In the genomic region with DNA sequence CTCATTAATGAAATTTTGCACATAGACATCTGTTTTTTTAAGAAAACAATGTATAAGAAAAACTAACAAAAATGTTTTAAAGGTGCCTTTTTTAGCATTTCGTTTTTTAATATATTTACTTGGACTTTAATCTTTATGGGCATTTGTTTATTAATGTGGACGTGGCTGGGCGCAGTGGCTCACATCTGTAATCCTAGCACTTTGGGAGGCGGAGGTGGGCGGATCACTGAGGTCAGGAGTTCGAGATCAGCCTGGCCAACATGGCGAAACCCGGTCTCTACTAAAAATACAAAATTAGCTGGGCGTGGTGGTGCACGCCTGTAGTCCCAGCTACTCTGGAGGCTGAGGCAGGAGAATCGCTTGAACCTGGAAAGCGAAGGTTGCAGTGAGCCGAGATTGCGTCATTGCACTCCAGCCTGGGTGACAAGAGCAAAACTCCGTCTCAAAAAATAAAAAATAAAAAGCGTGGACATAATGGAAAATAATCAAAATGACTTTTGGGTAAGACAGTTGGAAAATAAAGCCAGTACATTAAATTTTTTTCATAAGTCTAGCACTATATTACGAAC, we compare ENCODE assay signal across 8 cellular contexts. TPM values are rescaled to one million over a fixed set of nuclear protein-coding genes. Genes with fewer than 3 reads are reported as not detected.
A peak's percentile ranks its signal among the peaks of the same experiment; 100 is the strongest.
DNase-seq lines count a peak whose midpoint lies in the region; ATAC-seq, FAIRE-seq and TF ChIP-seq lines count a peak whose summit lies in the region.
"Not testable (repeated sequence)": the region's sequence is repeated elsewhere in the genome, so short reads cannot be mapped to it uniquely, and the experiment has no call there.

No MANE protein-coding gene starts in this region.

- intact Hi-C loops in IMR-90 (cut with micrococcal nuclease); stomach (cut with DNase I; ENCODE audit: low total_unique reads): not testable (repeated sequence)

- peaks cover 26% of the 10 kb centered on the region for H3K4me1 ChIP-seq in CD4-positive, CD25-positive, alpha-beta regulatory T cell (ENCODE audit: control insufficient read depth, insufficient read depth, low read length, poor library complexity, severe bottlenecking)
- not testable (repeated sequence) for H3K4me1 ChIP-seq in IMR-90 (ENCODE audit: control insufficient read depth, insufficient read depth, low read length); H1 (replicated peaks in 1 of 4; ENCODE audit: control insufficient read depth in 3 of 4, insufficient read depth in 4 of 4, low read length in 3 of 4); iPS-20b (ENCODE audit: insufficient read depth, low read length)
- H3K4me1 ChIP-seq in stomach, result peaks cover 12 to 63% (median 43%) of the 10 kb centered on the region in 4 donors

- H3K18ac ChIP-seq in IMR-90 (ENCODE audit: low read depth, low read length); H1 (ENCODE audit: extremely low read depth, low read length): not testable (repeated sequence)

- not testable (repeated sequence) for FAIRE-seq in H1 (lab: Jason Lieb, UNC)

- H2AK9ac ChIP-seq in IMR-90 (replicated peaks; ENCODE audit: low read depth, low read length, poor library complexity), result not testable (repeated sequence)

- not testable (repeated sequence) for H3K27me3 Mint-ChIP-seq in CD4-positive, CD25-positive, alpha-beta regulatory T cell; T-helper 1 cell treated with Interleukin-12 subunit alpha and Interleukin-12 subunit beta and Interleukin-4 antibody, amounts not matched to agents 30 μg/mL and 1 μg/mL, for 36 hours (ENCODE audit: low read depth); activated naive CD8-positive, alpha-beta T cell treated with anti-CD3 and anti-CD28 coated beads for 36 hours; nephron progenitor cell (ENCODE audit: low read depth, poor library complexity)

- not testable (repeated sequence) for H3K27me3 ChIP-seq in CD4-positive, CD25-positive, alpha-beta regulatory T cell (ENCODE audit: control insufficient read depth, insufficient read depth, low read length); IMR-90 (ENCODE audit: control insufficient read depth, insufficient read depth, low read length); H1 (replicated peaks in 1 of 4; ENCODE audit: control insufficient read depth in 3 of 4, extremely low read depth in 1 of 4, insufficient read depth in 3 of 4, low read length in 3 of 4); iPS-20b (ENCODE audit: insufficient read depth, low read length); stomach

- H3K27ac Mint-ChIP-seq in CD4-positive, CD25-positive, alpha-beta regulatory T cell, result peak overlapping the region in 1 of 3 donors; percentile 98
- H3K27ac Mint-ChIP-seq in T-helper 1 cell treated with Interleukin-12 subunit alpha and Interleukin-12 subunit beta and Interleukin-4 antibody, amounts not matched to agents 30 μg/mL and 1 μg/mL, for 36 hours; activated naive CD8-positive, alpha-beta T cell treated with anti-CD3 and anti-CD28 coated beads for 36 hours; nephron progenitor cell: not testable (repeated sequence)

- not testable (repeated sequence) for H3K4ac ChIP-seq in IMR-90 (ENCODE audit: low read depth, low read length); H1 (replicated peaks; ENCODE audit: insufficient read length, low read depth, low read length)

- H3K9me3 Mint-ChIP-seq in CD4-positive, CD25-positive, alpha-beta regulatory T cell; T-helper 1 cell treated with Interleukin-12 subunit alpha and Interleukin-12 subunit beta and Interleukin-4 antibody, amounts not matched to agents 30 μg/mL and 1 μg/mL, for 36 hours; activated naive CD8-positive, alpha-beta T cell treated with anti-CD3 and anti-CD28 coated beads for 36 hours; nephron progenitor cell: not testable (repeated sequence)

- not testable (repeated sequence) for H2BK20ac ChIP-seq in IMR-90 (ENCODE audit: low read depth, low read length); H1 (ENCODE audit: low read length)

- H2BK5ac ChIP-seq in IMR-90 (ENCODE audit: low read depth, low read length, poor library complexity, severe bottlenecking); H1 (ENCODE audit: low read depth, low read length): not testable (repeated sequence)

- TF ChIP-seq CTCF in IMR-90 (conservative IDR thresholded peaks at IDR 0.05; ENCODE audit: low read depth, low read length); H1 (IDR thresholded peaks at IDR 0.05; ENCODE audit: control extremely low read depth in 1 of 3, insufficient read depth in 1 of 3, low read depth in 1 of 3, low read length in 3 of 3); nephron progenitor cell (IDR thresholded peaks at IDR 0.05); stomach (IDR thresholded peaks at IDR 0.05): not testable (repeated sequence)

- not testable (repeated sequence) for H4K91ac ChIP-seq in IMR-90 (ENCODE audit: insufficient read depth, low read depth, low read length); H1 (replicated peaks; ENCODE audit: insufficient read length, low read length)

- not testable (repeated sequence) for H4K5ac ChIP-seq in IMR-90 (ENCODE audit: low read depth, low read length); H1 (ENCODE audit: insufficient read length, low read depth, low read length)

- peak overlapping the region; percentile 86 to 99 (median 93) for H3K4me3 Mint-ChIP-seq in CD4-positive, CD25-positive, alpha-beta regulatory T cell
- peak overlapping the region; percentile 99 for H3K4me3 Mint-ChIP-seq in T-helper 1 cell treated with Interleukin-12 subunit alpha and Interleukin-12 subunit beta and Interleukin-4 antibody, amounts not matched to agents 30 μg/mL and 1 μg/mL, for 36 hours
- H3K4me3 Mint-ChIP-seq in activated naive CD8-positive, alpha-beta T cell treated with anti-CD3 and anti-CD28 coated beads for 36 hours, result peak overlapping the region; percentile 84
- H3K4me3 Mint-ChIP-seq in nephron progenitor cell, result peak overlapping the region; percentile 94

- not testable (repeated sequence) for ATAC-seq in CD4-positive, CD25-positive, alpha-beta regulatory T cell (ENCODE audit: low read depth in 2 of 2); IMR-90 (ENCODE audit: low read depth)

- H3K9ac ChIP-seq in IMR-90 (ENCODE audit: low read depth, low read length); H1 (replicated peaks in 1 of 4; ENCODE audit: extremely low read depth in 1 of 4, low read depth in 3 of 4, low read length in 3 of 4); iPS-20b (ENCODE audit: low read depth, low read length): not testable (repeated sequence)

- WGBS in IMR-90 (ENCODE audit: extremely low coverage in 2 of 2, insufficient read length in 1 of 2), 2 experiments, result 88% methylated on average over 6 of the region's 17 CpGs; no CpG with 5 or more reads in 1 of the 2 experiments
- 86% methylated on average over 17 of the region's 17 CpGs; no CpG with 5 or more reads in 1 of the 2 experiments for WGBS in H1 (ENCODE audit: extremely low coverage in 1 of 2, insufficient coverage in 1 of 2, insufficient read length in 1 of 2, insufficient replicate concordance in 2 of 2, low coverage in 1 of 2, low lambda C conversion rate in 2 of 2, missing lambda C conversion rate in 1 of 2), 2 experiments
- WGBS in stomach, 5 donors, result 81 to 86% (median 83%) methylated on average over 17 of the region's 17 CpGs

- not testable (repeated sequence) for H2BK120ac ChIP-seq in IMR-90 (ENCODE audit: low read depth, low read length); H1 (replicated peaks; ENCODE audit: low read depth, low read length)

- not testable (repeated sequence) for TF ChIP-seq EP300 in H1 (IDR thresholded peaks at IDR 0.05; ENCODE audit: borderline replicate concordance in 1 of 2, low read depth in 2 of 2, low read length in 2 of 2); stomach (IDR thresholded peaks at IDR 0.05)

- TF ChIP-seq POLR2A in IMR-90 (IDR thresholded peaks at IDR 0.05; ENCODE audit: low read depth, low read length); H1 (IDR thresholded peaks at IDR 0.05; ENCODE audit: control extremely low read depth in 1 of 2, low read depth in 2 of 2, low read length in 2 of 2); stomach (IDR thresholded peaks at IDR 0.05): not testable (repeated sequence)

- H3K9me1 ChIP-seq in IMR-90 (ENCODE audit: insufficient read depth, low read length), result not testable (repeated sequence)

- not testable (repeated sequence) for H2BK12ac ChIP-seq in H1 (ENCODE audit: low read depth, low read length)

- not testable (repeated sequence) for H4K8ac ChIP-seq in IMR-90 (ENCODE audit: low read depth in 2 of 2, low read length in 2 of 2); H1 (ENCODE audit: extremely low read depth, insufficient read depth, low read length)

- peak overlapping the region; percentile 93 for H3K4me3 ChIP-seq in CD4-positive, CD25-positive, alpha-beta regulatory T cell (ENCODE audit: low read depth, low read length)
- not testable (repeated sequence) for H3K4me3 ChIP-seq in IMR-90 (ENCODE audit: insufficient read depth, low read depth, low read length)
- H3K4me3 ChIP-seq in H1 (ENCODE audit: extremely low read depth in 1 of 4, insufficient read depth in 2 of 4, low read depth in 3 of 4, low read length in 4 of 4), result peak overlapping the region in 2 of 4 experiments; percentile 87 to 95; a peak in 3 of 8 replicates
- H3K4me3 ChIP-seq in iPS-20b (ENCODE audit: low read length), result peak overlapping the region; percentile 97; the same call in 1 of the 2 replicates
- peak overlapping the region in 3 of 4 donors; percentile 72 to 85 (median 74) for H3K4me3 ChIP-seq in stomach

- H3K14ac ChIP-seq in IMR-90 (replicated peaks; ENCODE audit: low read depth, low read length); H1 (ENCODE audit: insufficient read length): not testable (repeated sequence)

- peak overlapping the region; percentile 92 for H3K27ac ChIP-seq in CD4-positive, CD25-positive, alpha-beta regulatory T cell (ENCODE audit: insufficient read depth, low read length, poor library complexity, severe bottlenecking)
- H3K27ac ChIP-seq in IMR-90 (ENCODE audit: insufficient read depth, low read length); H1 (ENCODE audit: low read depth, low read length); iPS-20b (ENCODE audit: low read length); stomach: not testable (repeated sequence)

- not testable (repeated sequence) for H3K36me3 Mint-ChIP-seq in CD4-positive, CD25-positive, alpha-beta regulatory T cell; T-helper 1 cell treated with Interleukin-12 subunit alpha and Interleukin-12 subunit beta and Interleukin-4 antibody, amounts not matched to agents 30 μg/mL and 1 μg/mL, for 36 hours (ENCODE audit: low read depth); nephron progenitor cell (ENCODE audit: low read depth)
- peaks cover 13% of the 10 kb centered on the region for H3K36me3 Mint-ChIP-seq in activated naive CD8-positive, alpha-beta T cell treated with anti-CD3 and anti-CD28 coated beads for 36 hours

- H3K4me1 Mint-ChIP-seq in CD4-positive, CD25-positive, alpha-beta regulatory T cell, result peaks cover 15 to 53% (median 37%) of the 10 kb centered on the region in 4 donors
- H3K4me1 Mint-ChIP-seq in T-helper 1 cell treated with Interleukin-12 subunit alpha and Interleukin-12 subunit beta and Interleukin-4 antibody, amounts not matched to agents 30 μg/mL and 1 μg/mL, for 36 hours (ENCODE audit: low read depth), result peaks cover 25% of the 10 kb centered on the region
- H3K4me1 Mint-ChIP-seq in activated naive CD8-positive, alpha-beta T cell treated with anti-CD3 and anti-CD28 coated beads for 36 hours, result peaks cover 30% of the 10 kb centered on the region
- peaks cover 15% of the 10 kb centered on the region for H3K4me1 Mint-ChIP-seq in nephron progenitor cell

- H3K36me3 ChIP-seq in CD4-positive, CD25-positive, alpha-beta regulatory T cell (ENCODE audit: control insufficient read depth, insufficient read depth, low read length); IMR-90 (ENCODE audit: control insufficient read depth, insufficient read depth, low read length); H1 (ENCODE audit: control insufficient read depth in 2 of 4, insufficient read depth in 4 of 4, low read length in 3 of 4); iPS-20b (ENCODE audit: insufficient read depth, low read depth, low read length): not testable (repeated sequence)
- peaks cover 0 to 14% (median 6%) of the 10 kb centered on the region in 4 donors for H3K36me3 ChIP-seq in stomach

- CTCF ChIA-PET in IMR-90 (lab: Yijun Ruan, JAX); H1 (lab: Charles Lee; ENCODE audit: partially characterized antibody): not testable (repeated sequence)

- not testable (repeated sequence) for H2AFZ ChIP-seq in IMR-90 (replicated peaks; ENCODE audit: low read length, poor library complexity); H1 (ENCODE audit: low read length)

- not testable (repeated sequence) for H2BK15ac ChIP-seq in IMR-90 (ENCODE audit: low read depth, low read length); H1 (ENCODE audit: low read length)

- in situ Hi-C loops in IMR-90 (cut with MboI; ENCODE audit: low sequenced_read_pairs), result not testable (repeated sequence)

- H3K4me2 ChIP-seq in IMR-90 (ENCODE audit: low read depth, low read length), result peak overlapping the region; percentile 98
- peak overlapping the region; percentile 72 to 85; a peak in 3 of 4 replicates for H3K4me2 ChIP-seq in H1 (ENCODE audit: insufficient read depth in 1 of 2, low read depth in 2 of 2, low read length in 2 of 2)

- TF ChIP-seq RAD21 in IMR-90 (IDR thresholded peaks at IDR 0.05; ENCODE audit: low read length); H1 (IDR thresholded peaks at IDR 0.05 in 1 of 2, conservative IDR thresholded peaks at IDR 0.05 in 1 of 2; ENCODE audit: low read depth in 2 of 2, low read length in 2 of 2): not testable (repeated sequence)

- H3K56ac ChIP-seq in IMR-90 (ENCODE audit: extremely low read depth, insufficient read depth, low read length); H1 (replicated peaks; ENCODE audit: insufficient read length, low read depth, low read length): not testable (repeated sequence)

- H3K9me3 ChIP-seq in CD4-positive, CD25-positive, alpha-beta regulatory T cell (ENCODE audit: control insufficient read depth in 2 of 2, low read length in 2 of 2); IMR-90 (ENCODE audit: control insufficient read depth, insufficient read depth, low read length); H1 (ENCODE audit: insufficient read depth in 2 of 2, low read depth in 1 of 2, low read length in 1 of 2); iPS-20b (ENCODE audit: insufficient read depth, low read depth, low read length); stomach: not testable (repeated sequence)

- H3K23ac ChIP-seq in IMR-90 (ENCODE audit: low read depth, low read length); H1 (ENCODE audit: insufficient read length): not testable (repeated sequence)

- POLR2A ChIA-PET in IMR-90 (lab: Charles Lee; ENCODE audit: unreplicated experiment); H1 (lab: Charles Lee; ENCODE audit: partially characterized antibody): not testable (repeated sequence)

- H3K79me1 ChIP-seq in IMR-90 (ENCODE audit: low read depth in 1 of 2, low read length in 2 of 2), result peaks cover 5 to 32% of the 10 kb centered on the region in 2 experiments; a peak in 3 of 4 replicates
- not testable (repeated sequence) for H3K79me1 ChIP-seq in H1 (ENCODE audit: low read depth, low read length)

- not testable (repeated sequence) for H3K23me2 ChIP-seq in H1 (ENCODE audit: low read depth, low read length)

- H2AK5ac ChIP-seq in IMR-90 (ENCODE audit: low read depth, low read length); H1 (ENCODE audit: low read depth, low read length): not testable (repeated sequence)

- H3K79me2 ChIP-seq in H1 (ENCODE audit: control insufficient read depth in 1 of 2, insufficient read depth in 2 of 2, low read length in 2 of 2), result peaks cover 16 to 63% of the 10 kb centered on the region in 2 experiments

- H4K20me1 ChIP-seq in IMR-90 (ENCODE audit: insufficient read depth, low read length), result peaks cover 16% of the 10 kb centered on the region
- H4K20me1 ChIP-seq in H1 (replicated peaks in 1 of 2; ENCODE audit: control insufficient read depth in 1 of 2, insufficient read depth in 2 of 2, low read length in 2 of 2), result not testable (repeated sequence)

- not testable (repeated sequence) for BruUV-seq in IMR-90 (replicated peaks; lab: Mats Ljungman, UMichigan)

- not testable (repeated sequence) for DNase-seq in CD4-positive, CD25-positive, alpha-beta regulatory T cell; IMR-90; activated naive CD8-positive, alpha-beta T cell treated with anti-CD3 and anti-CD28 coated beads for 36 hours; H1 (ENCODE audit: low read depth in 1 of 2, low spot score in 2 of 2); nephron progenitor cell; stomach

- dilution Hi-C loops in IMR-90 (cut with HindIII; ENCODE audit: low sequenced_read_pairs, unreplicated experiment), result not testable (repeated sequence)

RNA-seq across cellular contexts. Expression of gene USP8, which starts 1.6 kb away (rescaled TPM):
- 76.8 TPM for total RNA-seq in CD4-positive, CD25-positive, alpha-beta regulatory T cell
- 10 to 100 TPM; 35.4 to 54.7 (median 44.9) TPM for polyA plus RNA-seq in CD4-positive, CD25-positive, alpha-beta regulatory T cell
- 52.2 and 61.7 TPM in 2 replicates for total RNA-seq in IMR-90 (2012; rRNA removed)
- 18.9 and 25.4 TPM in 2 replicates for polyA plus RNA-seq in IMR-90 (2012; rRNA removed)
- polyA plus RNA-seq in IMR-90 (2012; cell fraction: cytosol; rRNA removed), result 5.2 and 8.5 TPM in 2 replicates
- 4.3 and 30.3 TPM in 2 replicates for polyA plus RNA-seq in IMR-90 (2012; cell fraction: nucleus; rRNA removed; ENCODE audit: low replicate concordance)
- 10 to 100 TPM; 48.6 to 51.9 TPM for total RNA-seq in activated naive CD8-positive, alpha-beta T cell treated with anti-CD3 and anti-CD28 coated beads for 36 hours
- total RNA-seq in H1 (2021; fragmentation: NEBNext Ultra II Directional; extraction: Animal tissue kit (Norgen Biotek cat#: 25700)), result 57.5 and 66.2 TPM in 2 replicates
- polyA plus RNA-seq in H1 (2011; rRNA removed), result 11.5 and 19.9 TPM in 2 replicates
- 22.3 TPM for polyA plus RNA-seq in H1 (2011; cell fraction: cytosol; rRNA removed)
- 21.1 TPM for polyA plus RNA-seq in H1 (2011; cell fraction: nucleus; rRNA removed)
- polyA plus RNA-seq in H1 (2012, experiment 1 of 2), result 26.4 to 41.1 TPM (median 29.1 TPM) in 4 replicates
- 2.8 TPM for polyA plus RNA-seq in H1 (2012, experiment 2 of 2)
- 45.0 TPM for polyA plus RNA-seq in H1 (2013, experiment 1 of 2)
- 43.0 TPM for polyA plus RNA-seq in H1 (2013, experiment 2 of 2)
- 44.7 and 60.2 TPM in 2 replicates for polyA minus RNA-seq in H1 (2011; rRNA and poly(A)+ RNA removed)
- 28.5 TPM for polyA minus RNA-seq in H1 (2011; cell fraction: cytosol; rRNA and poly(A)+ RNA removed)
- polyA minus RNA-seq in H1 (2011; cell fraction: nucleus; rRNA and poly(A)+ RNA removed), result 125 TPM
- 10 to 100 TPM; 20.5 to 73.9 (median 51.9) TPM for total RNA-seq in stomach
- polyA plus RNA-seq in stomach, result 10 to 100 TPM; 13.7 to 31.0 (median 27.0) TPM
